ENCODE assay signal across 23 cellular contexts in genomic region chr22:38830845-38831108, GRCh38.
"Had no signal": no experiment of that assay in that cellular context is flagged by ENCODE, and none has a peak within 500 bp of the region (broad histone marks: within the 10 kb centered on the region; RNA-seq: fewer than 3 reads in every experiment).

No MANE protein-coding gene starts in this region.

- H3K9me3 ChIP-seq: neutrophil, prostate gland, right atrium auricular region, suprapubic skin, thyroid gland had no signal

- H3K4me1 ChIP-seq: parathyroid adenoma, prostate gland, right atrium auricular region, suprapubic skin, thyroid gland had no signal

- H3K4me2 ChIP-seq: smooth muscle cell had no signal

- H2AFZ ChIP-seq: parathyroid adenoma had no signal

- H3K27ac ChIP-seq: neutrophil, parathyroid adenoma, prostate gland, right atrium auricular region, suprapubic skin, thyroid gland had no signal

- FAIRE-seq: endometrium, frontal cortex, keratinocyte had no signal

- H3K27me3 ChIP-seq: neutrophil, right atrium auricular region, suprapubic skin, thyroid gland had no signal

- H3K4me3 ChIP-seq: lung, prostate gland, right atrium auricular region, smooth muscle cell, suprapubic skin, thyroid gland had no signal

- H3K79me2 ChIP-seq: parathyroid adenoma had no signal

- ATAC-seq: effector memory CD8-positive, alpha-beta T cell; left lobe of liver; natural killer cell; sciatic nerve; stimulated activated naive CD8-positive, alpha-beta T cell treated with anti-CD3 and anti-CD28 coated beads, Interleukin-15, amount 100 ng/mL, for 72 hours had no signal

- H3K9ac ChIP-seq: parathyroid adenoma had no signal

- H3K36me3 ChIP-seq: neutrophil, prostate gland, right atrium auricular region, suprapubic skin, thyroid gland had no signal

- DNase-seq: cortex of kidney; effector memory CD8-positive, alpha-beta T cell; erythroblast; natural killer cell; stimulated activated CD4-positive, alpha-beta T cell treated with anti-CD3 and anti-CD28 coated beads, Interleukin-12 subunit alpha, Interleukin-12 subunit beta, amount 100 ng/mL, for 4 hours; stimulated activated CD4-positive, alpha-beta T cell treated with anti-CD3 and anti-CD28 coated beads, Interleukin-1b, Interleukin-23, amount 100 ng/mL, for 48 hours; stimulated activated CD4-positive, alpha-beta T cell treated with anti-CD3 and anti-CD28 coated beads, Interleukin-4, amount 100 ng/mL, for 1 hour; stimulated activated CD8-positive, alpha-beta memory T cell treated with anti-CD3 and anti-CD28 coated beads, Interleukin-4, amount 100 ng/mL, for 48 hours; stimulated activated naive CD4-positive, alpha-beta T cell; stimulated activated naive CD8-positive, alpha-beta T cell treated with anti-CD3 and anti-CD28 coated beads, Interleukin-15, amount 100 ng/mL, for 72 hours; thyroid gland had no signal
